ENCODE assay signal across 18 cellular contexts in genomic region chr6:125942677-125943527, GRCh38. TPM values are rescaled to one million over a fixed set of nuclear protein-coding genes. Genes with fewer than 3 reads are reported as not detected.
A peak's percentile ranks its signal among the peaks of the same experiment; 100 is the strongest.
DNase-seq lines count a peak whose midpoint lies in the region; ATAC-seq, FAIRE-seq and TF ChIP-seq lines count a peak whose summit lies in the region.
"Had no signal": no experiment of that assay in that cellular context is flagged by ENCODE, and none has a peak within 500 bp of the region (broad histone marks: within the 10 kb centered on the region; RNA-seq: fewer than 3 reads in every experiment).

No MANE protein-coding gene starts in this region.

- TF ChIP-seq EP300 in A549 (IDR thresholded peaks at IDR 0.05), result no peak

- H3K4me3 ChIP-seq in A549 (no peak overlapping the region), mesodermal cell (ENCODE audit: extremely low read depth, insufficient read depth, low read length, poor library complexity, severe bottlenecking) (no peak overlapping the region)
- H3K4me3 ChIP-seq: esophagus muscularis mucosa had no signal

- H3K4me2 ChIP-seq in A549, result peak overlapping the region; percentile 68

- H3K27ac ChIP-seq in A549, result peak overlapping the region; percentile 93 to 98
- peak overlapping the region; percentile 93 for H3K27ac ChIP-seq in mesodermal cell (ENCODE audit: low read depth, low read length, severe bottlenecking)

- POLR2A ChIA-PET in A549 (lab: Yijun Ruan, JAX), result no interaction called here

- H3K27me3 Mint-ChIP-seq in dendritic cell treated with granulocyte-macrophage colony-stimulating factor and Interleukin-4, amounts not matched to agents 40 ng/mL and 50 ng/mL, for 4 days, result no peaks in the 10 kb centered on the region

- H3K4me3 Mint-ChIP-seq in dendritic cell treated with granulocyte-macrophage colony-stimulating factor and Interleukin-4, amounts not matched to agents 40 ng/mL and 50 ng/mL, for 4 days, result no peak overlapping the region
- H3K4me3 Mint-ChIP-seq: activated naive CD8-positive, alpha-beta T cell treated with anti-CD3 and anti-CD28 coated beads for 36 hours; CD8-positive, alpha-beta memory T cell; stimulated activated memory B cell treated with anti-CD40 and anti-IgM and Interleukin-4, amounts not matched to agents 10 μg/mL and 1 μg/mL and 100 μg/mL, for 72 hours; T-helper 17 cell had no signal

- H3K36me3 ChIP-seq in mesodermal cell (ENCODE audit: control insufficient read depth, insufficient read depth, low read length), result no peaks in the 10 kb centered on the region
- H3K36me3 ChIP-seq: esophagus muscularis mucosa had no signal

- peaks cover 31% of the 10 kb centered on the region for H3K4me1 Mint-ChIP-seq in dendritic cell treated with granulocyte-macrophage colony-stimulating factor and Interleukin-4, amounts not matched to agents 40 ng/mL and 50 ng/mL, for 4 days (ENCODE audit: low read depth)
- H3K4me1 Mint-ChIP-seq: CD8-positive, alpha-beta memory T cell; stimulated activated memory B cell treated with anti-CD40 and anti-IgM and Interleukin-4, amounts not matched to agents 10 μg/mL and 1 μg/mL and 100 μg/mL, for 72 hours had no signal

- DNase-seq in A549 (ENCODE audit: low read depth in 1 of 2, low spot score in 1 of 2), result no peak
- DNase-seq in NCI-H226, result peak; percentile 78
- DNase-seq in H54 (ENCODE audit: insufficient read length, low spot score), result no peak
- no peak for DNase-seq in activated T-cell treated with anti-CD3 and anti-CD28 coated beads, Interleukin-2, amount 50 U/mL, for 48 hours
- DNase-seq: activated naive CD8-positive, alpha-beta T cell treated with anti-CD3 and anti-CD28 coated beads for 36 hours; CD8-positive, alpha-beta memory T cell; hypothalamus; NCI-H146; NCI-H526 treated with DMSO at 0.1 percent for 48 hours; T-helper 17 cell had no signal

- no peaks in the 10 kb centered on the region for H3K36me3 Mint-ChIP-seq in dendritic cell treated with granulocyte-macrophage colony-stimulating factor and Interleukin-4, amounts not matched to agents 40 ng/mL and 50 ng/mL, for 4 days (ENCODE audit: low read depth)
- H3K36me3 Mint-ChIP-seq: activated naive CD8-positive, alpha-beta T cell treated with anti-CD3 and anti-CD28 coated beads for 36 hours; stimulated activated memory B cell treated with anti-CD40 and anti-IgM and Interleukin-4, amounts not matched to agents 10 μg/mL and 1 μg/mL and 100 μg/mL, for 72 hours had no signal

- no peak for FAIRE-seq in A549 (lab: Jason Lieb, UNC)
- FAIRE-seq in H54 (lab: Jason Lieb, UNC), result no peak
- FAIRE-seq: GM18507 had no signal

- TF ChIP-seq POLR2A in A549 (IDR thresholded peaks at IDR 0.05; ENCODE audit: low read length) (no peak), H54 (IDR thresholded peaks at IDR 0.05; ENCODE audit: low read depth, low read length) (no peak)

- no peak for TF ChIP-seq CTCF in A549 (IDR thresholded peaks at IDR 0.05)

- WGBS in A549 (ENCODE audit: missing lambda C conversion rate), result 59% methylated on average over 10 of the region's 10 CpGs
- WGBS in mesodermal cell (ENCODE audit: insufficient coverage in 2 of 2), 2 experiments, result 89 to 92% methylated on average over 9 to 10 of the region's 10 CpGs

- H3K9me3 ChIP-seq in A549 (no peaks in the 10 kb centered on the region), mesodermal cell (ENCODE audit: control insufficient read depth, low read length) (no peaks in the 10 kb centered on the region)
- H3K9me3 ChIP-seq: esophagus muscularis mucosa had no signal

- intact Hi-C loops in dendritic cell treated with granulocyte-macrophage colony-stimulating factor and Interleukin-4, amounts not matched to agents 40 ng/mL and 50 ng/mL, for 4 days (cut with micrococcal nuclease), result no loop called here

- no peaks in the 10 kb centered on the region for H3K9me3 Mint-ChIP-seq in dendritic cell treated with granulocyte-macrophage colony-stimulating factor and Interleukin-4, amounts not matched to agents 40 ng/mL and 50 ng/mL, for 4 days
- H3K9me3 Mint-ChIP-seq: activated naive CD8-positive, alpha-beta T cell treated with anti-CD3 and anti-CD28 coated beads for 36 hours; CD8-positive, alpha-beta memory T cell; stimulated activated memory B cell treated with anti-CD40 and anti-IgM and Interleukin-4, amounts not matched to agents 10 μg/mL and 1 μg/mL and 100 μg/mL, for 72 hours had no signal

- peak in 1 of 2 experiments; percentile 4; a peak in 1 of 6 replicates for ATAC-seq in A549
- ATAC-seq in SK-N-SH treated with all-trans-retinoic acid at 6 μM for 48 hours, result no peak
- no peak for ATAC-seq in HG03439 (IDR thresholded peaks at IDR 0.05; ENCODE audit: unreplicated experiment)
- ATAC-seq: sciatic nerve; stimulated activated memory B cell treated with anti-CD40 and anti-IgM and Interleukin-4, amounts not matched to agents 10 μg/mL and 1 μg/mL and 100 μg/mL, for 72 hours; T-helper 17 cell had no signal

- TF ChIP-seq RAD21 in A549 (conservative IDR thresholded peaks at IDR 0.05 in 1 of 2, IDR thresholded peaks at IDR 0.05 in 1 of 2), result no peak

- CTCF ChIA-PET in A549 (lab: Yijun Ruan, JAX), result interaction anchor here (0.8 to 5.8 kb wide), 5 partner anchors 10 to 37 kb away, joined by 3 to 43 read pairs (median 5); partner anchors contain the start of gene HINT3

- H3K4me1 ChIP-seq in A549 (peaks cover 88% of the 10 kb centered on the region), mesodermal cell (ENCODE audit: control insufficient read depth, insufficient read depth, low read length, poor library complexity, severe bottlenecking) (peaks cover 73% of the 10 kb centered on the region)

- peak overlapping the region; percentile 7 for H3K27ac Mint-ChIP-seq in dendritic cell treated with granulocyte-macrophage colony-stimulating factor and Interleukin-4, amounts not matched to agents 40 ng/mL and 50 ng/mL, for 4 days
- H3K27ac Mint-ChIP-seq: activated naive CD8-positive, alpha-beta T cell treated with anti-CD3 and anti-CD28 coated beads for 36 hours; stimulated activated memory B cell treated with anti-CD40 and anti-IgM and Interleukin-4, amounts not matched to agents 10 μg/mL and 1 μg/mL and 100 μg/mL, for 72 hours; T-helper 17 cell had no signal

TF ChIP-seq in A549, 52 proteins besides CTCF, POLR2A, EP300 and RAD21 (continues in another document):
- TF ChIP-seq MAFK (IDR thresholded peaks at IDR 0.05; ENCODE audit: partially characterized antibody) (no peak), EHMT2 (IDR thresholded peaks at IDR 0.05; ENCODE audit: low read depth) (no peak), ESRRA (IDR thresholded peaks at IDR 0.05; ENCODE audit: borderline replicate concordance, low read length) (no peak), EHF (CRISPR knock-in tag; IDR thresholded peaks at IDR 0.05) (no peak), NPAS2 (CRISPR knock-in tag; IDR thresholded peaks at IDR 0.05; ENCODE audit: borderline replicate concordance) (no peak), ZC3H11A (IDR thresholded peaks at IDR 0.05) (no peak), ZSCAN20 (CRISPR knock-in tag; IDR thresholded peaks at IDR 0.05) (0 out of 2 replicates have a peak, but pooled peaks have one; percentile 36), CBX8 (IDR thresholded peaks at IDR 0.05) (no peak), JUNB (IDR thresholded peaks at IDR 0.05) (no peak), MAX (IDR thresholded peaks at IDR 0.05) (peak; percentile 14; the same call in 1 of the 2 replicates), PHF8 (IDR thresholded peaks at IDR 0.05; ENCODE audit: borderline replicate concordance, low read depth) (no peak), SMC3 (IDR thresholded peaks at IDR 0.05) (no peak), MYC (IDR thresholded peaks at IDR 0.05; ENCODE audit: borderline replicate concordance, low read length) (no peak)

TF ChIP-seq in SK-N-SH treated with all-trans-retinoic acid at 6 μM for 48 hours, 23 proteins besides CTCF, POLR2A, EP300 and RAD21 (continues in another document):
- TF ChIP-seq RARB (CRISPR knock-in tag; IDR thresholded peaks at IDR 0.05) (no peak), GLIS3 (CRISPR knock-in tag; IDR thresholded peaks at IDR 0.05) (no peak), ZNF8 (CRISPR knock-in tag; IDR thresholded peaks at IDR 0.05) (no peak), ARNTL (CRISPR knock-in tag; IDR thresholded peaks at IDR 0.05; ENCODE audit: borderline replicate concordance, low read depth) (no peak), TOX (CRISPR knock-in tag; IDR thresholded peaks at IDR 0.05; ENCODE audit: borderline replicate concordance) (no peak)
- TF ChIP-seq, protein P1, sequence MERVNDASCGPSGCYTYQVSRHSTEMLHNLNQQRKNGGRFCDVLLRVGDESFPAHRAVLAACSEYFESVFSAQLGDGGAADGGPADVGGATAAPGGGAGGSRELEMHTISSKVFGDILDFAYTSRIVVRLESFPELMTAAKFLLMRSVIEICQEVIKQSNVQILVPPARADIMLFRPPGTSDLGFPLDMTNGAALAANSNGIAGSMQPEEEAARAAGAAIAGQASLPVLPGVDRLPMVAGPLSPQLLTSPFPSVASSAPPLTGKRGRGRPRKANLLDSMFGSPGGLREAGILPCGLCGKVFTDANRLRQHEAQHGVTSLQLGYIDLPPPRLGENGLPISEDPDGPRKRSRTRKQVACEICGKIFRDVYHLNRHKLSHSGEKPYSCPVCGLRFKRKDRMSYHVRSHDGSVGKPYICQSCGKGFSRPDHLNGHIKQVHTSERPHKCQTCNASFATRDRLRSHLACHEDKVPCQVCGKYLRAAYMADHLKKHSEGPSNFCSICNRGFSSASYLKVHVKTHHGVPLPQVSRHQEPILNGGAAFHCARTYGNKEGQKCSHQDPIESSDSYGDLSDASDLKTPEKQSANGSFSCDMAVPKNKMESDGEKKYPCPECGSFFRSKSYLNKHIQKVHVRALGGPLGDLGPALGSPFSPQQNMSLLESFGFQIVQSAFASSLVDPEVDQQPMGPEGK (CRISPR knock-in tag; IDR thresholded peaks at IDR 0.05; ENCODE audit: borderline replicate concordance), result no peak

RNA-seq across cellular contexts. Expression of gene HINT3, which starts 13.7 kb away (rescaled TPM):
- polyA plus RNA-seq in A549 (2011; rRNA removed) (4.7 and 7.2 TPM in 2 replicates), A549 (2017; fragmentation: RNase III; extraction: RNeasy Plus Mini Kit Qiagen cat#74134 plus additional on column Dnase treatment) (13.0 to 13.8 TPM (median 13.5 TPM) in 3 replicates)
- polyA plus RNA-seq in A549 (2012; cell fraction: cytosol; rRNA removed), result 2.1 and 2.9 TPM in 2 replicates
- 1.1 and 1.9 TPM in 2 replicates for polyA plus RNA-seq in A549 (2012; cell fraction: nucleus; rRNA removed)
- polyA minus RNA-seq in A549 (2011; rRNA and poly(A)+ RNA removed), result 1.5 and 1.6 TPM in 2 replicates
- polyA plus RNA-seq in mesodermal cell (2013, experiment 1 of 2), result 12.2 TPM
- polyA plus RNA-seq in mesodermal cell (2013, experiment 2 of 2), result 12.5 TPM

RNA-seq across cellular contexts. Expression of gene TRMT11, which starts 43.4 kb away (rescaled TPM):
- polyA plus RNA-seq in A549 (2011; rRNA removed), result 33.2 and 44.1 TPM in 2 replicates
- polyA plus RNA-seq in A549 (2012; cell fraction: cytosol; rRNA removed), result 9.6 and 10.9 TPM in 2 replicates
- 6.9 and 11.0 TPM in 2 replicates for polyA plus RNA-seq in A549 (2012; cell fraction: nucleus; rRNA removed)
- 16.1 to 17.4 TPM (median 16.2 TPM) in 3 replicates for polyA plus RNA-seq in A549 (2017; fragmentation: RNase III; extraction: RNeasy Plus Mini Kit Qiagen cat#74134 plus additional on column Dnase treatment)
- polyA minus RNA-seq in A549 (2011; rRNA and poly(A)+ RNA removed), result 16.6 and 20.7 TPM in 2 replicates
- polyA plus RNA-seq in mesodermal cell (2013, experiment 1 of 2), result 22.2 TPM
- 22.8 TPM for polyA plus RNA-seq in mesodermal cell (2013, experiment 2 of 2)
